10 cellular contexts compared by ENCODE assay signal in genomic region chr5:59598547-59598874, GRCh38.
DNase-seq lines count a peak whose midpoint lies in the region; ATAC-seq and TF ChIP-seq lines count a peak whose summit lies in the region.
"Had no signal": no experiment of that assay in that cellular context is flagged by ENCODE, and none has a peak within 500 bp of the region (broad histone marks: within the 10 kb centered on the region; RNA-seq: fewer than 3 reads in every experiment).

No MANE protein-coding gene starts in this region.

- TF ChIP-seq CTCF in glutamatergic neuron (IDR thresholded peaks at IDR 0.05; ENCODE audit: partially characterized antibody, unreplicated experiment) = no peak
- no peak for TF ChIP-seq CTCF in sigmoid colon (IDR thresholded peaks at IDR 0.05)

- H3K4me1 Mint-ChIP-seq in glutamatergic neuron (ENCODE audit: low read depth, unreplicated experiment) = no peaks in the 10 kb centered on the region

- H3K9me3 ChIP-seq in SK-N-MC (ENCODE audit: low read depth, low read length) = no peaks in the 10 kb centered on the region
- H3K9me3 ChIP-seq in sigmoid colon = no peaks in the 10 kb centered on the region

- H3K36me3 Mint-ChIP-seq in glutamatergic neuron (ENCODE audit: unreplicated experiment) = no peaks in the 10 kb centered on the region

- no peak overlapping the region for H3K27ac Mint-ChIP-seq in glutamatergic neuron (ENCODE audit: unreplicated experiment)
- H3K27ac Mint-ChIP-seq: effector memory CD8-positive, alpha-beta T cell had no signal

- TF ChIP-seq EP300 in sigmoid colon (IDR thresholded peaks at IDR 0.05) = no peak

- no peaks in the 10 kb centered on the region for H3K9me3 Mint-ChIP-seq in glutamatergic neuron (ENCODE audit: unreplicated experiment)
- H3K9me3 Mint-ChIP-seq: effector memory CD8-positive, alpha-beta T cell had no signal

- H3K27ac ChIP-seq in SK-N-MC (peak overlapping the region; percentile 93), sigmoid colon (peak overlapping the region in 2 of 4 donors; percentile 22 to 48)

- peaks cover 0 to 33% (median 26%) of the 10 kb centered on the region in 4 donors for H3K4me1 ChIP-seq in sigmoid colon

- H3K36me3 ChIP-seq in SK-N-MC (ENCODE audit: insufficient read depth, low read length) (no peaks in the 10 kb centered on the region), sigmoid colon (no peaks in the 10 kb centered on the region)

- no peaks in the 10 kb centered on the region for H3K27me3 Mint-ChIP-seq in glutamatergic neuron (ENCODE audit: unreplicated experiment)
- H3K27me3 Mint-ChIP-seq: effector memory CD8-positive, alpha-beta T cell had no signal

- H3K9ac ChIP-seq in SK-N-MC (ENCODE audit: insufficient read length) = peak overlapping the region; percentile 71

- H3K27me3 ChIP-seq in sigmoid colon = no peaks in the 10 kb centered on the region

- DNase-seq in CD1c-positive myeloid dendritic cell (ENCODE audit: extremely low spot score) (peak; percentile 9), SK-N-MC (ENCODE audit: low read depth, low spot score) (no peak), lung microvascular endothelial cell (ENCODE audit: low read depth in 2 of 2) (peak; percentile 16 to 31), foreskin melanocyte (no peak), NCI-H1930 (lab: John Stamatoyannopoulos, UW) (no peak), glutamatergic neuron (no peak), sigmoid colon (no peak)
- DNase-seq: effector memory CD8-positive, alpha-beta T cell; NCI-H524 had no signal

- no peak for TF ChIP-seq POLR2A in sigmoid colon (IDR thresholded peaks at IDR 0.05)

- H3K4me3 ChIP-seq in SK-N-MC (peak overlapping the region; percentile 74), sigmoid colon (peak overlapping the region in 2 of 4 donors; percentile 16 to 23)

- intact Hi-C loops in sigmoid colon (cut with DNase I) = no loop called here

- 5 to 32% methylated on average over 2 of the region's 2 CpGs for WGBS in sigmoid colon, 2 donors

- H3K4me3 Mint-ChIP-seq in glutamatergic neuron (ENCODE audit: unreplicated experiment) = no peak overlapping the region
- H3K4me3 Mint-ChIP-seq: effector memory CD8-positive, alpha-beta T cell had no signal

- ATAC-seq in GM21723 (IDR thresholded peaks at IDR 0.05; ENCODE audit: unreplicated experiment) = peak; percentile 69
- ATAC-seq: effector memory CD8-positive, alpha-beta T cell had no signal

Comparison
In these comparisons a context has a peak if more than half of its experiments do, and no peak if none do; other contexts are left out.
1. DNase-seq: peak in CD1c-positive myeloid dendritic cell (single experiment) and lung microvascular endothelial cell (2 of 2); none in SK-N-MC (single experiment), foreskin melanocyte (single experiment), NCI-H1930 (0 of 2), glutamatergic neuron (single experiment) and sigmoid colon (single experiment).